ENCODE assay signal across 20 cellular contexts in the genomic region with DNA sequence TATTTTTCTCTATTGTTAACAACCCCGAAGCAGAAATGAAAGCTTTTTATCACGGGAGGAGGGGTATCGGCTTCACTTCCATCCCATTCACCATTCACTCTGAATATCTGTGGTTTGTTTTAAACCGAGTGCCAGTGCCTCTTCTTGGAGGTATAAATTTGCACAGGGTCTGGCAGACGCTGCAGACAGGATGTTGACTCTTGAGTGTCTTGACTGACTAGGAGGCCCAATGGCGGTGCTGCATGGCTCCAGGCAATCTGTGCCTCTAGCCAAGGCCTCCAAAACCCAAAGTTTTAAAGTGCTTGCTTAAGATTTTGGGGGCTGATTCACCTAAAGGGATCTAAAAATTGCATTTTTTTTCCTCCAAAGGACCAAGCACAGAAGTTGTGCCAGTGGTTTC.
"Had no signal": no experiment of that assay in that cellular context is flagged by ENCODE, and none has a peak within 500 bp of the region (broad histone marks: within the 10 kb centered on the region; RNA-seq: fewer than 3 reads in every experiment).

No MANE protein-coding gene starts in this region.

- ATAC-seq: activated CD4-positive, alpha-beta T cell treated with anti-CD3 and anti-CD28 coated beads for 36 hours; effector memory CD8-positive, alpha-beta T cell; heart left ventricle; naive thymus-derived CD4-positive, alpha-beta T cell; stimulated activated memory B cell treated with anti-CD40 and anti-IgM and Interleukin-4, amounts not matched to agents 10 μg/mL and 1 μg/mL and 100 μg/mL, for 72 hours; T-helper 17 cell had no signal

- H3K4me3 ChIP-seq: breast epithelium, heart left ventricle, lung, thyroid gland had no signal

- H3K36me3 ChIP-seq: breast epithelium, heart left ventricle, thyroid gland had no signal

- DNase-seq: activated CD4-positive, alpha-beta T cell treated with anti-CD3 and anti-CD28 coated beads for 36 hours; activated CD8-positive, alpha-beta memory T cell treated with anti-CD3 and anti-CD28 coated beads, Interleukin-2, amount 50 U/mL, for 48 hours; activated gamma-delta T cell treated with Interleukin-2 at 50 U/mL for 16 hours; activated naive CD8-positive, alpha-beta T cell treated with anti-CD3 and anti-CD28 coated beads for 36 hours; amygdala; cerebellar nuclear complex; dermis blood vessel endothelial cell; effector memory CD8-positive, alpha-beta T cell; heart left ventricle; immature natural killer cell; naive thymus-derived CD4-positive, alpha-beta T cell; posterior cingulate gyrus; retina; stimulated activated CD4-positive, alpha-beta T cell treated with anti-CD3 and anti-CD28 coated beads, Interleukin-2, amount 100 ng/mL, for 48 hours; T-helper 17 cell; thyroid gland had no signal

- H3K4me1 ChIP-seq: thyroid gland had no signal

- H3K27ac ChIP-seq: breast epithelium, foreskin keratinocyte, thyroid gland had no signal

- H3K9me3 ChIP-seq: breast epithelium, heart left ventricle, thyroid gland had no signal

- H3K27me3 ChIP-seq: breast epithelium, foreskin keratinocyte, heart left ventricle, thyroid gland had no signal
